15 cellular contexts compared by ENCODE assay signal in genomic region chr9:134346840-134347239, GRCh38.
"Had no signal": no experiment of that assay in that cellular context is flagged by ENCODE, and none has a peak within 500 bp of the region (broad histone marks: within the 10 kb centered on the region; RNA-seq: fewer than 3 reads in every experiment).

No MANE protein-coding gene starts in this region.

- ATAC-seq: effector memory CD8-positive, alpha-beta T cell; left colon; left ventricle myocardium superior; mucosa of descending colon; naive thymus-derived CD8-positive, alpha-beta T cell had no signal

- DNase-seq: effector memory CD8-positive, alpha-beta T cell; esophagus squamous epithelium; head of caudate nucleus; left colon; left ventricle myocardium superior; mucosa of descending colon; naive thymus-derived CD8-positive, alpha-beta T cell; occipital lobe; sigmoid colon; stimulated activated CD4-positive, alpha-beta T cell treated with anti-CD3 and anti-CD28 coated beads, Interleukin-2, amount 100 ng/mL, for 24 hours; stimulated activated naive CD4-positive, alpha-beta T cell had no signal

- H3K9me3 ChIP-seq: esophagus squamous epithelium, mucosa of descending colon, prostate gland, sigmoid colon had no signal

- H3K27me3 ChIP-seq: esophagus squamous epithelium, hepatocyte, sigmoid colon had no signal

- H3K4me3 ChIP-seq: esophagus squamous epithelium, hepatocyte, mucosa of descending colon, prostate gland, sigmoid colon, skin epidermis had no signal

- H3K36me3 ChIP-seq: prostate gland, sigmoid colon had no signal

- H3K9ac ChIP-seq: parathyroid adenoma had no signal

- H3K27ac ChIP-seq: esophagus squamous epithelium, hepatocyte, parathyroid adenoma, prostate gland, sigmoid colon had no signal

- H2AFZ ChIP-seq: hepatocyte, parathyroid adenoma had no signal

- H3K4me2 ChIP-seq: hepatocyte had no signal
